Comparison of ENCODE assay signal across 19 cellular contexts in the genomic region with DNA sequence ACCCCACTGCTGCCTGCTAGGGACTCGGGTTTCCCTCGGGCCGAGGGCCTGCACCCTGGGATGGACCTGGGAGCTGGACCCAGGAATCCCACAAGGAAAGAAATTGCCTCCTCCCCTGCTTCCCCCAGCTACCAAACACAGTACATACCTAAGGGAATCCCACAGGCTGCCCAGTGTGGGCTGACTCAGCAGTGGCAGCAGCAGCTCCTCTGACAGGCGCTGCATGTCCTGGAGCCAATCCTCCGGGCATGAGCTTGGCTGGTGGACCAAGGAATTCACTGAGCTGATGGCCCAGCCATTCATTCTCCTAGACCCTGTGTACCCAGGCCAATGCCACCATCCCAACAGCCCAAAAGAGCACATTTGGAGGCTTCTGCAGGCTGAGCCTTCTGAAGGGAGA. TPM values are rescaled to one million over a fixed set of nuclear protein-coding genes. Genes with fewer than 3 reads are reported as not detected.
A peak's percentile ranks its signal among the peaks of the same experiment; 100 is the strongest.
DNase-seq lines count a peak whose midpoint lies in the region; ATAC-seq and TF ChIP-seq lines count a peak whose summit lies in the region.
"Had no signal": no experiment of that assay in that cellular context is flagged by ENCODE, and none has a peak within 500 bp of the region (broad histone marks: within the 10 kb centered on the region; RNA-seq: fewer than 3 reads in every experiment).

No MANE protein-coding gene starts in this region.

- H3K36me3 ChIP-seq in GM23248 (ENCODE audit: low read depth): peaks cover 7% of the 10 kb centered on the region
- H3K36me3 ChIP-seq in Panc1 (ENCODE audit: control insufficient read depth, insufficient read depth, low read length): peaks cover 3% of the 10 kb centered on the region; the same call in 1 of the 2 replicates
- H3K36me3 ChIP-seq in neuronal stem cell (replicated peaks in 1 of 2; ENCODE audit: control insufficient read depth in 2 of 2, insufficient read depth in 2 of 2, low read length in 2 of 2): peaks cover 32 to 73% of the 10 kb centered on the region in 2 donors

- H3K4me2 ChIP-seq in GM23248 (ENCODE audit: unreplicated experiment) (no peak overlapping the region), neuronal stem cell (ENCODE audit: insufficient read depth, low read length, poor library complexity, severe bottlenecking) (no peak overlapping the region)

- POLR2A ChIA-PET in Panc1 (lab: Charles Lee) (no interaction called here), GM10248 (lab: Yijun Ruan, JAX) (no interaction called here)

- no peak overlapping the region for H3K23ac ChIP-seq in neuronal stem cell (ENCODE audit: low read depth, low read length, poor library complexity)

- intact Hi-C loops in Panc1 (cut with micrococcal nuclease; ENCODE audit: unreplicated experiment): no loop called here

- H3K79me2 ChIP-seq in GM23248 (ENCODE audit: insufficient read depth): no peaks in the 10 kb centered on the region

- no TSS peak for BruUV-seq in Panc1 (replicated peaks; lab: Mats Ljungman, UMichigan)

- peak; percentile 38; the same call in 1 of the 2 replicates for ATAC-seq in Panc1
- ATAC-seq: GM12878 had no signal

- no peaks in the 10 kb centered on the region for H4K20me1 ChIP-seq in GM23248 (ENCODE audit: insufficient read depth)

- no peak overlapping the region for H2BK120ac ChIP-seq in neuronal stem cell (ENCODE audit: low read depth, low read length)

- in situ Hi-C loops in GM23248 (cut with MboI) (no loop called here), Panc1 (cut with HindIII; ENCODE audit: low pct_unique_long_range_greater_than_20kb, low sequenced_read_pairs) (no loop called here), astrocyte of the spinal cord (cut with HindIII; ENCODE audit: low sequenced_read_pairs) (no loop called here)

- no peaks in the 10 kb centered on the region for H3K27me3 ChIP-seq in GM23248 (replicated peaks; ENCODE audit: insufficient read depth)
- H3K27me3 ChIP-seq in Panc1 (ENCODE audit: control insufficient read depth, insufficient read depth, low read length): no peaks in the 10 kb centered on the region
- H3K27me3 ChIP-seq in neuronal stem cell (ENCODE audit: control insufficient read depth in 3 of 3, insufficient read depth in 3 of 3, low read depth in 1 of 3, low read length in 3 of 3): no peaks in the 10 kb centered on the region
- H3K27me3 ChIP-seq: Peyer's patch had no signal

- no peak overlapping the region for H3K4ac ChIP-seq in neuronal stem cell (ENCODE audit: low read length)

- H3K9ac ChIP-seq in GM23248 (no peak overlapping the region), neuronal stem cell (ENCODE audit: low read depth, low read length, poor library complexity) (peak overlapping the region; percentile 50)

- H3K4me3 ChIP-seq in GM23248: no peak overlapping the region
- no peak overlapping the region for H3K4me3 ChIP-seq in Panc1 (ENCODE audit: low read depth in 2 of 2, low read length in 2 of 2)
- no peak overlapping the region for H3K4me3 ChIP-seq in astrocyte of the spinal cord (ENCODE audit: low read depth, low read length)
- no peak overlapping the region for H3K4me3 ChIP-seq in neuronal stem cell (ENCODE audit: low read length in 2 of 2)
- H3K4me3 ChIP-seq: GM12878, Peyer's patch had no signal

- no peaks in the 10 kb centered on the region for H3K9me3 ChIP-seq in GM23248 (ENCODE audit: low read depth)
- H3K9me3 ChIP-seq in Panc1 (ENCODE audit: control insufficient read depth, insufficient read depth, low read depth, low read length): no peaks in the 10 kb centered on the region
- peaks cover 0 to 2% of the 10 kb centered on the region in 2 donors for H3K9me3 ChIP-seq in neuronal stem cell (replicated peaks in 1 of 2; ENCODE audit: control insufficient read depth in 2 of 2, insufficient read depth in 1 of 2, low read depth in 1 of 2, low read length in 2 of 2)
- H3K9me3 ChIP-seq: Peyer's patch had no signal

- peak; percentile 25 for DNase-seq in GM23248
- DNase-seq in Panc1 (ENCODE audit: low read depth, low spot score): no peak
- DNase-seq in astrocyte of the spinal cord (ENCODE audit: low read depth, low spot score): peak; percentile 15
- no peak for DNase-seq in neuronal stem cell (ENCODE audit: low spot score)
- DNase-seq in SKM-1 (lab: John Stamatoyannopoulos, UW; ENCODE audit: unreplicated experiment): no peak
- no peak for DNase-seq in NCI-H2171 (lab: John Stamatoyannopoulos, UW)
- DNase-seq in GM10248 (ENCODE audit: extremely low spot score): no peak
- DNase-seq in amniotic stem cell (lab: John Stamatoyannopoulos, UW): no peak
- DNase-seq: CD4-positive, alpha-beta T cell; DMS153; GDM1; KBM-7; MV-4-11; NCI-H1694 treated with DMSO at 0.1 percent for 48 hours; NCI-H2227 treated with DMSO at 0.1 percent for 48 hours; NCI-H524 treated with DMSO at 0.1 percent for 48 hours; Peyer's patch; SHP77 had no signal

- CTCF ChIA-PET in Panc1 (lab: Charles Lee): no interaction called here
- CTCF ChIA-PET in GM10248 (lab: Yijun Ruan, JAX): no interaction called here

- TF ChIP-seq CTCF in Panc1 (IDR thresholded peaks at IDR 0.05) (no peak), astrocyte of the spinal cord (IDR thresholded peaks at IDR 0.05; ENCODE audit: low read depth, low read length) (no peak), GM10248 (IDR thresholded peaks at IDR 0.05; ENCODE audit: control extremely low read depth, extremely low read depth, low read depth, missing control alignments) (no peak)

- no peak overlapping the region for H4K91ac ChIP-seq in neuronal stem cell (ENCODE audit: low read depth, low read length, poor library complexity)

- H4K8ac ChIP-seq in neuronal stem cell (ENCODE audit: low read depth, low read length): no peak overlapping the region

- no peak overlapping the region for H2BK12ac ChIP-seq in neuronal stem cell (ENCODE audit: low read length)

- no peaks in the 10 kb centered on the region for H3K79me1 ChIP-seq in neuronal stem cell (ENCODE audit: low read depth, low read length)

- no peak overlapping the region for H3K14ac ChIP-seq in neuronal stem cell (ENCODE audit: low read length)

- H3K27ac ChIP-seq in GM23248 (no peak overlapping the region), Panc1 (ENCODE audit: low read length) (no peak overlapping the region), neuronal stem cell (replicated peaks; ENCODE audit: low read length) (no peak overlapping the region)
- H3K27ac ChIP-seq: Peyer's patch had no signal

- H2AFZ ChIP-seq in GM23248: no peak overlapping the region
- H2AFZ ChIP-seq in neuronal stem cell (ENCODE audit: low read length): no peak overlapping the region

- no peaks in the 10 kb centered on the region for H3F3A ChIP-seq in GM23248 (ENCODE audit: insufficient read depth)

- H3K4me1 ChIP-seq in GM23248 (ENCODE audit: insufficient read depth) (no peaks in the 10 kb centered on the region), Panc1 (ENCODE audit: control insufficient read depth, insufficient read depth, low read length) (no peaks in the 10 kb centered on the region), neuronal stem cell (ENCODE audit: control insufficient read depth in 2 of 2, insufficient read depth in 1 of 2, low read depth in 1 of 2, low read length in 2 of 2) (no peaks in the 10 kb centered on the region)
- H3K4me1 ChIP-seq: Peyer's patch had no signal

- H2BK5ac ChIP-seq in neuronal stem cell (ENCODE audit: low read length): peak overlapping the region; percentile 62

- H2BK15ac ChIP-seq in neuronal stem cell (ENCODE audit: low read length): no peak overlapping the region

- no peak overlapping the region for H2AK5ac ChIP-seq in neuronal stem cell (ENCODE audit: low read depth, low read length)

- 85 to 91% methylated on average over 5 of the region's 5 CpGs for WGBS in GM23248 (ENCODE audit: low coverage in 1 of 2, low lambda C conversion rate in 2 of 2, missing lambda C conversion rate in 2 of 2), 2 experiments
- WGBS in neuronal stem cell (ENCODE audit: extremely low coverage in 2 of 2, insufficient read length in 2 of 2, insufficient replicate concordance in 1 of 2), 2 donors: no CpG with 5 or more reads among the region's 5 CpGs

- no peak overlapping the region for H3K18ac ChIP-seq in neuronal stem cell (ENCODE audit: low read length)

- H3K9me2 ChIP-seq in GM23248 (ENCODE audit: insufficient read depth): no peaks in the 10 kb centered on the region

RNA-seq across cellular contexts. Expression of a gene that starts 9.5 kb away (rescaled TPM):
- not detected in 2 replicates for total RNA-seq in GM23248 (2014; rRNA removed; shearing (Covaris generic))
- polyA plus RNA-seq in GM23248 (2016; fragmentation: Nextera tagmentation; extraction: Ambion mirVana): not detected in 2 replicates
- total RNA-seq in Panc1 (2021; ENCODE audit: unreplicated experiment): not detected
- polyA plus RNA-seq in Panc1 (2012; ENCODE audit: insufficient read length): not detected
- 0.03 TPM for polyA plus RNA-seq in neuronal stem cell (2013, experiment 1 of 2)
- 0.06 TPM for polyA plus RNA-seq in neuronal stem cell (2013, experiment 2 of 2)

RNA-seq across cellular contexts. Expression of a gene that starts 21.0 kb away (rescaled TPM):
- 15.7 and 16.5 TPM in 2 replicates for total RNA-seq in GM23248 (2014; rRNA removed; shearing (Covaris generic))
- 10.7 and 11.4 TPM in 2 replicates for polyA plus RNA-seq in GM23248 (2016; fragmentation: Nextera tagmentation; extraction: Ambion mirVana)
- 53.5 TPM for total RNA-seq in Panc1 (2021; ENCODE audit: unreplicated experiment)
- 36.6 TPM for polyA plus RNA-seq in Panc1 (2012; ENCODE audit: insufficient read length)
- polyA plus RNA-seq in neuronal stem cell (2013, experiment 1 of 2): 21.6 TPM
- 20.4 TPM for polyA plus RNA-seq in neuronal stem cell (2013, experiment 2 of 2)

RNA-seq across cellular contexts. Expression of a gene that starts 29.4 kb away (rescaled TPM):
- total RNA-seq in GM23248 (2014; rRNA removed; shearing (Covaris generic)): 0.43 and 7.7 TPM in 2 replicates
- 0.14 TPM in 1 of 2 replicates, not detected in the other for polyA plus RNA-seq in GM23248 (2016; fragmentation: Nextera tagmentation; extraction: Ambion mirVana)
- total RNA-seq in Panc1 (2021; ENCODE audit: unreplicated experiment): 6.3 TPM
- 8.7 TPM for polyA plus RNA-seq in Panc1 (2012; ENCODE audit: insufficient read length)
- polyA plus RNA-seq in neuronal stem cell (2013, experiment 1 of 2): 0.46 TPM
- 0.47 TPM for polyA plus RNA-seq in neuronal stem cell (2013, experiment 2 of 2)
- total RNA-seq: CD4-positive, alpha-beta T cell had no signal

RNA-seq across cellular contexts. Expression of a gene that starts 35.9 kb away (rescaled TPM):
- total RNA-seq in GM23248 (2014; rRNA removed; shearing (Covaris generic)): 5.2 and 7.5 TPM in 2 replicates
- polyA plus RNA-seq in GM23248 (2016; fragmentation: Nextera tagmentation; extraction: Ambion mirVana): 7.9 and 8.8 TPM in 2 replicates
- 41.7 TPM for total RNA-seq in Panc1 (2021; ENCODE audit: unreplicated experiment)
- 36.7 TPM for polyA plus RNA-seq in Panc1 (2012; ENCODE audit: insufficient read length)
- 121 TPM for polyA plus RNA-seq in neuronal stem cell (2013, experiment 1 of 2)
- 118 TPM for polyA plus RNA-seq in neuronal stem cell (2013, experiment 2 of 2)

Comparison
In these comparisons a context has a peak if more than half of its experiments do, and no peak if none do; other contexts are left out.
1. DNase-seq: peak in GM23248 (single experiment) and astrocyte of the spinal cord (single experiment); none in Panc1 (single experiment), neuronal stem cell (single experiment), SKM-1 (single experiment), NCI-H2171 (single experiment), GM10248 (single experiment) and amniotic stem cell (single experiment).